In the genomic region with DNA sequence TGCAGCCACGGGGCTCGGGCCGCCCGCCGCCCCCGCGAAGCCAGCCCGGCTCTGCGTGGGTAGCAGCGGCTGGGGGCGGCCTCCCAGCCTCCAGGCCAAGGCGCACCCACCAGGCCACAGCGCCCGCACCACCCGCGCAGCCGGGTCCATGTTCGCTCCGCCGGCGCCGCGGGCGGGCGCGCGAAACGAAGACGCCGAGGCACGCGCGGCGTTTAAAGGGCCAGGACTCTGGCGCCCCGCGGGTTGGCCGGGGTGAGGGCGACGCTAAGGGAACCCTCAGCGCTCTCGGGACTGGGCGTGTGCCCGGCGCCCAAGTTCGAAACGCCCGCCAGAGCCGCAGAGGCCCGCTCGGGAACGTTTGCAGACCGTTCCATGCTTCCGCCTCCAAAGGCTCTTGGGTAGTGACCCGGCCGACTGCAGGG, we compare ENCODE assay signal across 1 cellular context.
A peak's percentile ranks its signal among the peaks of the same experiment; 100 is the strongest.
TF ChIP-seq lines count a peak whose summit lies in the region.

TSS of gene PTGES2 (minus strand) at position 162 of the 422 bp plus-strand sequence. CDS start at position 150, 12 bp downstream.

TF ChIP-seq in K562, 482 proteins besides CTCF, POLR2A, EP300 and RAD21 (continued from another document and continues in another):
- TF ChIP-seq ZMIZ1 (IDR thresholded peaks at IDR 0.05; ENCODE audit: low read depth in 2 of 2, low read length in 2 of 2) = peak in 1 of 2 experiments; percentile 55; a peak in 1 of 4 replicates
- TF ChIP-seq, protein P1, sequence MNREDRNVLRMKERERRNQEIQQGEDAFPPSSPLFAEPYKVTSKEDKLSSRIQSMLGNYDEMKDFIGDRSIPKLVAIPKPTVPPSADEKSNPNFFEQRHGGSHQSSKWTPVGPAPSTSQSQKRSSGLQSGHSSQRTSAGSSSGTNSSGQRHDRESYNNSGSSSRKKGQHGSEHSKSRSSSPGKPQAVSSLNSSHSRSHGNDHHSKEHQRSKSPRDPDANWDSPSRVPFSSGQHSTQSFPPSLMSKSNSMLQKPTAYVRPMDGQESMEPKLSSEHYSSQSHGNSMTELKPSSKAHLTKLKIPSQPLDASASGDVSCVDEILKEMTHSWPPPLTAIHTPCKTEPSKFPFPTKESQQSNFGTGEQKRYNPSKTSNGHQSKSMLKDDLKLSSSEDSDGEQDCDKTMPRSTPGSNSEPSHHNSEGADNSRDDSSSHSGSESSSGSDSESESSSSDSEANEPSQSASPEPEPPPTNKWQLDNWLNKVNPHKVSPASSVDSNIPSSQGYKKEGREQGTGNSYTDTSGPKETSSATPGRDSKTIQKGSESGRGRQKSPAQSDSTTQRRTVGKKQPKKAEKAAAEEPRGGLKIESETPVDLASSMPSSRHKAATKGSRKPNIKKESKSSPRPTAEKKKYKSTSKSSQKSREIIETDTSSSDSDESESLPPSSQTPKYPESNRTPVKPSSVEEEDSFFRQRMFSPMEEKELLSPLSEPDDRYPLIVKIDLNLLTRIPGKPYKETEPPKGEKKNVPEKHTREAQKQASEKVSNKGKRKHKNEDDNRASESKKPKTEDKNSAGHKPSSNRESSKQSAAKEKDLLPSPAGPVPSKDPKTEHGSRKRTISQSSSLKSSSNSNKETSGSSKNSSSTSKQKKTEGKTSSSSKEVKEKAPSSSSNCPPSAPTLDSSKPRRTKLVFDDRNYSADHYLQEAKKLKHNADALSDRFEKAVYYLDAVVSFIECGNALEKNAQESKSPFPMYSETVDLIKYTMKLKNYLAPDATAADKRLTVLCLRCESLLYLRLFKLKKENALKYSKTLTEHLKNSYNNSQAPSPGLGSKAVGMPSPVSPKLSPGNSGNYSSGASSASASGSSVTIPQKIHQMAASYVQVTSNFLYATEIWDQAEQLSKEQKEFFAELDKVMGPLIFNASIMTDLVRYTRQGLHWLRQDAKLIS (CRISPR knock-in tag; IDR thresholded peaks at IDR 0.05) = no peak
- peak; percentile 64; the same call in 1 of the 2 replicates for TF ChIP-seq SIN3B (IDR thresholded peaks at IDR 0.05; ENCODE audit: low read depth)
- peak; percentile 72 for TF ChIP-seq RBM25 (IDR thresholded peaks at IDR 0.05; ENCODE audit: low read depth, low read length, severe bottlenecking)
- no peak for TF ChIP-seq PKNOX1 (IDR thresholded peaks at IDR 0.05)
- no peak for TF ChIP-seq ZSCAN29 (IDR thresholded peaks at IDR 0.05)
- 0 out of 2 replicates have a peak, but pooled peaks have one; percentile 39 for TF ChIP-seq ZNF232 (CRISPR knock-in tag; IDR thresholded peaks at IDR 0.05)
- no peak for TF ChIP-seq ZNF324 (CRISPR knock-in tag; IDR thresholded peaks at IDR 0.05)
- peak; percentile 42; the same call in 1 of the 2 replicates for TF ChIP-seq PHF8 (IDR thresholded peaks at IDR 0.05; ENCODE audit: borderline replicate concordance, low read length)
- TF ChIP-seq SREBF2 (CRISPR knock-in tag; IDR thresholded peaks at IDR 0.05) = no peak
- TF ChIP-seq ZNF589 (CRISPR knock-in tag; IDR thresholded peaks at IDR 0.05; ENCODE audit: low read depth) = 0 out of 2 replicates have a peak, but pooled peaks have one; percentile 26
- no peak for TF ChIP-seq BCL6 (CRISPR knock-in tag; IDR thresholded peaks at IDR 0.05)
- TF ChIP-seq THAP7 (CRISPR knock-in tag; IDR thresholded peaks at IDR 0.05) = no peak
- TF ChIP-seq, protein P2, sequence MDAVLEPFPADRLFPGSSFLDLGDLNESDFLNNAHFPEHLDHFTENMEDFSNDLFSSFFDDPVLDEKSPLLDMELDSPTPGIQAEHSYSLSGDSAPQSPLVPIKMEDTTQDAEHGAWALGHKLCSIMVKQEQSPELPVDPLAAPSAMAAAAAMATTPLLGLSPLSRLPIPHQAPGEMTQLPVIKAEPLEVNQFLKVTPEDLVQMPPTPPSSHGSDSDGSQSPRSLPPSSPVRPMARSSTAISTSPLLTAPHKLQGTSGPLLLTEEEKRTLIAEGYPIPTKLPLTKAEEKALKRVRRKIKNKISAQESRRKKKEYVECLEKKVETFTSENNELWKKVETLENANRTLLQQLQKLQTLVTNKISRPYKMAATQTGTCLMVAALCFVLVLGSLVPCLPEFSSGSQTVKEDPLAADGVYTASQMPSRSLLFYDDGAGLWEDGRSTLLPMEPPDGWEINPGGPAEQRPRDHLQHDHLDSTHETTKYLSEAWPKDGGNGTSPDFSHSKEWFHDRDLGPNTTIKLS (IDR thresholded peaks at IDR 0.05; ENCODE audit: borderline replicate concordance, low read depth) = 0 out of 2 replicates have a peak, but pooled peaks have one; percentile 31
- 0 out of 2 replicates have a peak, but pooled peaks have one; percentile 49 for TF ChIP-seq HOMEZ (CRISPR knock-in tag; IDR thresholded peaks at IDR 0.05)
- peak in 1 of 2 experiments; percentile 10; a peak in 1 of 4 replicates for TF ChIP-seq MAZ (CRISPR knock-in tag; conservative IDR thresholded peaks at IDR 0.05 in 1 of 2, IDR thresholded peaks at IDR 0.05 in 1 of 2)
- TF ChIP-seq ARID4B (CRISPR knock-in tag; IDR thresholded peaks at IDR 0.05) = peak; percentile 89
- no peak for TF ChIP-seq IFI16 (CRISPR knock-in tag; IDR thresholded peaks at IDR 0.05)
- TF ChIP-seq ZBTB49 (CRISPR knock-in tag; IDR thresholded peaks at IDR 0.05; ENCODE audit: borderline replicate concordance) = no peak
- no peak for TF ChIP-seq MECOM (CRISPR knock-in tag; IDR thresholded peaks at IDR 0.05)
- TF ChIP-seq CREB1 (IDR thresholded peaks at IDR 0.05) = peak; percentile 13; the same call in 1 of the 2 replicates
- TF ChIP-seq CREB1 (CRISPR knock-in tag; IDR thresholded peaks at IDR 0.05) = no peak
- 0 out of 2 replicates have a peak, but pooled peaks have one; percentile 35 for TF ChIP-seq ELF2 (CRISPR knock-in tag; IDR thresholded peaks at IDR 0.05)
- peak in 1 of 2 experiments; percentile 18; a peak in 1 of 4 replicates for TF ChIP-seq UBTF (IDR thresholded peaks at IDR 0.05; ENCODE audit: borderline replicate concordance in 1 of 2, low read depth in 2 of 2, low read length in 2 of 2)
- TF ChIP-seq ZNF740 (CRISPR knock-in tag; IDR thresholded peaks at IDR 0.05) = peak; percentile 85
- TF ChIP-seq ZNF740 (tag; IDR thresholded peaks at IDR 0.05) = 0 out of 4 replicates have a peak, but pooled peaks of 1 of the 2 experiments have one; percentile 38
